Comparison of ENCODE assay signal across 2 cellular contexts in genomic region chr20:35174458-35175216, GRCh38.
TF ChIP-seq lines count a peak whose summit lies in the region.

No MANE protein-coding gene starts in this region.

TF ChIP-seq in Ishikawa, 13 proteins besides CTCF, POLR2A, EP300 and RAD21:
- no peak for TF ChIP-seq NFIC (IDR thresholded peaks at IDR 0.05)
- TF ChIP-seq, protein P1, sequence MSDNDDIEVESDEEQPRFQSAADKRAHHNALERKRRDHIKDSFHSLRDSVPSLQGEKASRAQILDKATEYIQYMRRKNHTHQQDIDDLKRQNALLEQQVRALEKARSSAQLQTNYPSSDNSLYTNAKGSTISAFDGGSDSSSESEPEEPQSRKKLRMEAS (IDR thresholded peaks at IDR 0.05) = peak; percentile 78

TF ChIP-seq in endothelial cell of umbilical vein, 7 proteins besides CTCF, POLR2A, EP300 and RAD21:
- TF ChIP-seq, protein P1 (IDR thresholded peaks at IDR 0.05; ENCODE audit: insufficient read depth, insufficient read length) = peak; percentile 65
- TF ChIP-seq EZH2 (IDR thresholded peaks at IDR 0.05; ENCODE audit: borderline replicate concordance, low read depth, low read length, severe bottlenecking) (no peak), POLR2AphosphoS5 (IDR thresholded peaks at IDR 0.05; ENCODE audit: insufficient read depth, low read depth, low read length) (peak; percentile 25), FOS (IDR thresholded peaks at IDR 0.05; ENCODE audit: borderline replicate concordance, insufficient read depth, low read length) (no peak)
